Comparison of ENCODE assay signal across 1 cellular context in genomic region chr12:53180270-53180930, GRCh38.
A peak's percentile ranks its signal among the peaks of the same experiment; 100 is the strongest.
TF ChIP-seq lines count a peak whose summit lies in the region.

Gene CSAD, minus strand, starts transcription at chr12:53180925. Its CDS starts 7,455 bp downstream, at chr12:53173470.
Gene ZNF740, plus strand, starts transcription at chr12:53180722. Its CDS starts 1,262 bp downstream, at chr12:53181984.

TF ChIP-seq in WTC11, 78 proteins besides CTCF, POLR2A, EP300 and RAD21 (continued from another document):
- TF ChIP-seq PRDM15 (CRISPR knock-in tag; IDR thresholded peaks at IDR 0.05) = 0 out of 2 replicates have a peak, but pooled peaks have one; percentile 34
- TF ChIP-seq MAX (CRISPR knock-in tag; IDR thresholded peaks at IDR 0.05) = no peak; the same call in 1 of the 2 replicates
- TF ChIP-seq ATF3 (CRISPR knock-in tag; conservative IDR thresholded peaks at IDR 0.05) = no peak
- TF ChIP-seq MXD4 (CRISPR knock-in tag; IDR thresholded peaks at IDR 0.05; ENCODE audit: borderline replicate concordance) = no peak
- peak; percentile 59; the same call in 1 of the 2 replicates for TF ChIP-seq ZNF263 (CRISPR knock-in tag; IDR thresholded peaks at IDR 0.05; ENCODE audit: low read depth)
- peak; percentile 74; the same call in 1 of the 2 replicates for TF ChIP-seq FOXP4 (CRISPR knock-in tag; IDR thresholded peaks at IDR 0.05)
- TF ChIP-seq STAT6 (CRISPR knock-in tag; conservative IDR thresholded peaks at IDR 0.05; ENCODE audit: low read depth) = no peak
- 0 out of 2 replicates have a peak, but pooled peaks have one; percentile 50 for TF ChIP-seq CREM (CRISPR knock-in tag; IDR thresholded peaks at IDR 0.05)
- no peak for TF ChIP-seq ELF4 (CRISPR knock-in tag; IDR thresholded peaks at IDR 0.05; ENCODE audit: low read depth)
- peak; percentile 71 for TF ChIP-seq GABPB1 (CRISPR knock-in tag; IDR thresholded peaks at IDR 0.05)
- TF ChIP-seq HMGXB4 (CRISPR knock-in tag; IDR thresholded peaks at IDR 0.05) = peak; percentile 89; the same call in 1 of the 2 replicates
- TF ChIP-seq E2F5 (CRISPR knock-in tag; IDR thresholded peaks at IDR 0.05) = peak; percentile 61
- TF ChIP-seq ZNF423 (CRISPR knock-in tag; IDR thresholded peaks at IDR 0.05) = no peak
- TF ChIP-seq AR (CRISPR knock-in tag; IDR thresholded peaks at IDR 0.05) = no peak
- TF ChIP-seq ETV6 (CRISPR knock-in tag; IDR thresholded peaks at IDR 0.05) = peak; percentile 95
- TF ChIP-seq NR2C2 (CRISPR knock-in tag; IDR thresholded peaks at IDR 0.05) = peak; percentile 88
- TF ChIP-seq FOXK1 (CRISPR knock-in tag; IDR thresholded peaks at IDR 0.05) = peak; percentile 99
- TF ChIP-seq SP1 (CRISPR knock-in tag; conservative IDR thresholded peaks at IDR 0.05) = peak; percentile 66
- peak; percentile 25; the same call in 1 of the 2 replicates for TF ChIP-seq USF2 (CRISPR knock-in tag; IDR thresholded peaks at IDR 0.05)
- TF ChIP-seq ZBTB21 (CRISPR knock-in tag; IDR thresholded peaks at IDR 0.05; ENCODE audit: borderline replicate concordance) = no peak
- peak; percentile 16; the same call in 1 of the 2 replicates for TF ChIP-seq FOXP1 (CRISPR knock-in tag; IDR thresholded peaks at IDR 0.05; ENCODE audit: borderline replicate concordance)
- TF ChIP-seq IRF1 (CRISPR knock-in tag; IDR thresholded peaks at IDR 0.05) = no peak
- TF ChIP-seq ZNF121 (CRISPR knock-in tag; IDR thresholded peaks at IDR 0.05) = no peak
